Comparison of ENCODE assay signal across 18 cellular contexts in the genomic region with DNA sequence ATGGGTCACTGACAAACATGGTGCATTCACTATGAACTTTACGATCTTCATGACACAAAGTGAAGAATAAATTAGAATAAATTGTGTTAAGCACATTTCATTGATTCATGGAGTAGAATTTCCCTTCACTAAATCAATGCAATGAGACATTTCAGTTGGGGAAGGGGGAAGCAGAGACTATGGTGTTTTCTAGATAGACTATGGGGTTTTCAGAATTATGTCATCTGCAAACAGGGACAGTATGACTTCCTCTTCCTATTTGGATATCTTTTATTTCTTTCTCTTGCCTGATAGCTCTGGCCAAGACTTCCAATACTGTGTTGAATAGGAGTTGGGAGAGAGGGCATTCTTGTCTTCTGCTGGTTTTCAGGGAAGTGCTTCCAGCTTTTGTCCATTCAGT.
"Had no signal": no experiment of that assay in that cellular context is flagged by ENCODE, and none has a peak within 500 bp of the region (broad histone marks: within the 10 kb centered on the region; RNA-seq: fewer than 3 reads in every experiment).

No MANE protein-coding gene starts in this region.

- H3K9me3 Mint-ChIP-seq: activated naive CD4-positive, alpha-beta T cell treated with anti-CD3 and anti-CD28 coated beads for 36 hours; central memory CD8-positive, alpha-beta T cell; neural crest cell had no signal

- FAIRE-seq: kidney had no signal

- H3K4me3 Mint-ChIP-seq: activated naive CD4-positive, alpha-beta T cell treated with anti-CD3 and anti-CD28 coated beads for 36 hours; activated T-cell treated with anti-CD3 and anti-CD28 coated beads, Interleukin-2, amount 50 U/mL, for 4 hours; central memory CD8-positive, alpha-beta T cell; neural crest cell had no signal

- ATAC-seq: activated T-cell treated with anti-CD3 and anti-CD28 coated beads, Interleukin-2, amount 50 U/mL, for 4 hours; esophagus mucosa; gastrocnemius medialis; left lobe of liver had no signal

- H3K27ac Mint-ChIP-seq: activated naive CD4-positive, alpha-beta T cell treated with anti-CD3 and anti-CD28 coated beads for 36 hours had no signal

- H3K27me3 Mint-ChIP-seq: central memory CD8-positive, alpha-beta T cell had no signal

- DNase-seq: activated CD4-positive, alpha-beta T cell treated with anti-CD3 and anti-CD28 coated beads, Interleukin-2, amount 50 U/mL, for 1 hour; activated CD4-positive, CD25-positive, alpha-beta regulatory T cell treated with anti-CD3 and anti-CD28 coated beads, Interleukin-2, amount 50 U/mL, for 72 hours; activated CD8-positive, alpha-beta memory T cell treated with anti-CD3 and anti-CD28 coated beads, Interleukin-2, amount 50 U/mL, for 4 hours; activated naive CD4-positive, alpha-beta T cell treated with anti-CD3 and anti-CD28 coated beads for 36 hours; activated T-cell treated with anti-CD3 and anti-CD28 coated beads, Interleukin-2, amount 50 U/mL, for 4 hours; effector CD8-positive, alpha-beta T cell; gastrocnemius medialis; head of caudate nucleus; kidney; stimulated activated CD4-positive, alpha-beta T cell treated with anti-CD3 and anti-CD28 coated beads, Interleukin-12 subunit alpha, Interleukin-12 subunit beta, amount 100 ng/mL, for 4 hours; stimulated activated CD4-positive, alpha-beta T cell treated with anti-CD3 and anti-CD28 coated beads, Interleukin-1b, Interleukin-23, amount 100 ng/mL, for 48 hours; stomach; T-helper 9 cell; trophoblast cell had no signal
